Comparison of ENCODE assay signal across 1 cellular context in genomic region chr5:87412417-87413115, GRCh38.
TF ChIP-seq lines count a peak whose summit lies in the region.

Gene CCNH (minus strand): TSS chr5:87412930. CDS start chr5:87412794, 136 bp downstream.

TF ChIP-seq in GM23338, 12 proteins besides CTCF, POLR2A, EP300 and RAD21 (continued from another document):
- TF ChIP-seq, protein P1, sequence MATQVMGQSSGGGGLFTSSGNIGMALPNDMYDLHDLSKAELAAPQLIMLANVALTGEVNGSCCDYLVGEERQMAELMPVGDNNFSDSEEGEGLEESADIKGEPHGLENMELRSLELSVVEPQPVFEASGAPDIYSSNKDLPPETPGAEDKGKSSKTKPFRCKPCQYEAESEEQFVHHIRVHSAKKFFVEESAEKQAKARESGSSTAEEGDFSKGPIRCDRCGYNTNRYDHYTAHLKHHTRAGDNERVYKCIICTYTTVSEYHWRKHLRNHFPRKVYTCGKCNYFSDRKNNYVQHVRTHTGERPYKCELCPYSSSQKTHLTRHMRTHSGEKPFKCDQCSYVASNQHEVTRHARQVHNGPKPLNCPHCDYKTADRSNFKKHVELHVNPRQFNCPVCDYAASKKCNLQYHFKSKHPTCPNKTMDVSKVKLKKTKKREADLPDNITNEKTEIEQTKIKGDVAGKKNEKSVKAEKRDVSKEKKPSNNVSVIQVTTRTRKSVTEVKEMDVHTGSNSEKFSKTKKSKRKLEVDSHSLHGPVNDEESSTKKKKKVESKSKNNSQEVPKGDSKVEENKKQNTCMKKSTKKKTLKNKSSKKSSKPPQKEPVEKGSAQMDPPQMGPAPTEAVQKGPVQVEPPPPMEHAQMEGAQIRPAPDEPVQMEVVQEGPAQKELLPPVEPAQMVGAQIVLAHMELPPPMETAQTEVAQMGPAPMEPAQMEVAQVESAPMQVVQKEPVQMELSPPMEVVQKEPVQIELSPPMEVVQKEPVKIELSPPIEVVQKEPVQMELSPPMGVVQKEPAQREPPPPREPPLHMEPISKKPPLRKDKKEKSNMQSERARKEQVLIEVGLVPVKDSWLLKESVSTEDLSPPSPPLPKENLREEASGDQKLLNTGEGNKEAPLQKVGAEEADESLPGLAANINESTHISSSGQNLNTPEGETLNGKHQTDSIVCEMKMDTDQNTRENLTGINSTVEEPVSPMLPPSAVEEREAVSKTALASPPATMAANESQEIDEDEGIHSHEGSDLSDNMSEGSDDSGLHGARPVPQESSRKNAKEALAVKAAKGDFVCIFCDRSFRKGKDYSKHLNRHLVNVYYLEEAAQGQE (IDR thresholded peaks at IDR 0.05; ENCODE audit: unreplicated experiment): no peak
- TF ChIP-seq CREB1 (CRISPR knock-in tag; IDR thresholded peaks at IDR 0.05; ENCODE audit: low read depth): peak; percentile 96
- no peak for TF ChIP-seq ZNF462 (CRISPR knock-in tag; IDR thresholded peaks at IDR 0.05)
- no peak for TF ChIP-seq ZNF331 (CRISPR knock-in tag; IDR thresholded peaks at IDR 0.05; ENCODE audit: low read depth)
- TF ChIP-seq, protein P2, sequence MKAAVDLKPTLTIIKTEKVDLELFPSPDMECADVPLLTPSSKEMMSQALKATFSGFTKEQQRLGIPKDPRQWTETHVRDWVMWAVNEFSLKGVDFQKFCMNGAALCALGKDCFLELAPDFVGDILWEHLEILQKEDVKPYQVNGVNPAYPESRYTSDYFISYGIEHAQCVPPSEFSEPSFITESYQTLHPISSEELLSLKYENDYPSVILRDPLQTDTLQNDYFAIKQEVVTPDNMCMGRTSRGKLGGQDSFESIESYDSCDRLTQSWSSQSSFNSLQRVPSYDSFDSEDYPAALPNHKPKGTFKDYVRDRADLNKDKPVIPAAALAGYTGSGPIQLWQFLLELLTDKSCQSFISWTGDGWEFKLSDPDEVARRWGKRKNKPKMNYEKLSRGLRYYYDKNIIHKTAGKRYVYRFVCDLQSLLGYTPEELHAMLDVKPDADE (IDR thresholded peaks at IDR 0.05): peak; percentile 65; the same call in 1 of the 2 replicates
